Comparison of ENCODE assay signal across 18 cellular contexts in the genomic region with DNA sequence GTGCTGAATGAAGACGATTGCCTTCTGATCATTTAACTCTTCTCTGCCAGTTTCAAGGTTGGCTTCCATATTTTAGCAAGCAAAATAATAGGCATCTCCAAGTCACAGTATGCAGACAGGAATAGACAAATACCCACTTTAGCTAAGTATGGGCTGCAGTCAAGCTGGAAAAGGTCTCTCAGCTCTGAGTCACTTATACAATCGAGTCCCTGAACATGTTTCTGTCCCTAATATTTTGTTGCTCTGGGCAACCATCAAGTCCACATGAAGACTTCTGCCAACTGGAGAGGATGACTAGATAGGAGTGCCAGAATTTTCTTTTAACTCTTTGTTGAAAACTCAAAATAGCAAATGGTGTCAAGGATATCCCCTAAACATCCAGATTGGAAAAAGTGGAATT.
A peak's percentile ranks its signal among the peaks of the same experiment; 100 is the strongest.
DNase-seq lines count a peak whose midpoint lies in the region; ATAC-seq, FAIRE-seq and TF ChIP-seq lines count a peak whose summit lies in the region.
"Had no signal": no experiment of that assay in that cellular context is flagged by ENCODE, and none has a peak within 500 bp of the region (broad histone marks: within the 10 kb centered on the region; RNA-seq: fewer than 3 reads in every experiment).

No MANE protein-coding gene starts in this region.

- H3K4me2 ChIP-seq in keratinocyte (ENCODE audit: control insufficient read depth, extremely low read depth, insufficient read depth, low read depth, low read length): peak overlapping the region; percentile 16

- H3K4me1 ChIP-seq in keratinocyte (ENCODE audit: control insufficient read depth, extremely low read depth, insufficient read depth, low read length): no peaks in the 10 kb centered on the region

- H3K27me3 Mint-ChIP-seq in stimulated activated naive CD8-positive, alpha-beta T cell treated with anti-CD3 and anti-CD28 coated beads, Interleukin-15, amount 100 ng/mL, for 72 hours: no peaks in the 10 kb centered on the region
- H3K27me3 Mint-ChIP-seq in stimulated activated naive B cell treated with anti-CD40 and anti-IgM and Interleukin-4, amounts not matched to agents 10 μg/mL and 1 μg/mL and 100 μg/mL, for 72 hours: no peaks in the 10 kb centered on the region
- H3K27me3 Mint-ChIP-seq: progenitor cell of endocrine pancreas had no signal

- no peak overlapping the region for H3K9ac ChIP-seq in keratinocyte (ENCODE audit: control insufficient read depth, extremely low read depth, insufficient read depth, low read length)

- no peak for TF ChIP-seq CTCF in epithelial cell of esophagus (IDR thresholded peaks at IDR 0.05; ENCODE audit: insufficient read depth, low read depth, low read length, missing control alignments)
- no peak for TF ChIP-seq CTCF in keratinocyte (optimal IDR thresholded peaks at IDR 0.05 in 1 of 3, IDR thresholded peaks at IDR 0.05 in 1 of 3, conservative IDR thresholded peaks at IDR 0.05 in 1 of 3; ENCODE audit: extremely low read depth in 1 of 3, insufficient read depth in 2 of 3, low read length in 3 of 3)

- H3K27ac Mint-ChIP-seq in stimulated activated naive CD8-positive, alpha-beta T cell treated with anti-CD3 and anti-CD28 coated beads, Interleukin-15, amount 100 ng/mL, for 72 hours: no peak overlapping the region
- no peak overlapping the region for H3K27ac Mint-ChIP-seq in stimulated activated naive B cell treated with anti-CD40 and anti-IgM and Interleukin-4, amounts not matched to agents 10 μg/mL and 1 μg/mL and 100 μg/mL, for 72 hours
- H3K27ac Mint-ChIP-seq: natural killer cell, progenitor cell of endocrine pancreas had no signal

- DNase-seq in stimulated activated naive CD8-positive, alpha-beta T cell treated with anti-CD3 and anti-CD28 coated beads, Interleukin-15, Interleukin-2, amounts not matched to agents 100 U/mL and 50 U/mL, for 24 hours: no peak
- DNase-seq in stimulated activated naive CD8-positive, alpha-beta T cell treated with anti-CD3 and anti-CD28 coated beads, Interleukin-15, amount 100 ng/mL, for 72 hours: no peak
- DNase-seq in epithelial cell of esophagus (ENCODE audit: low read depth) (peak; percentile 50), keratinocyte (ENCODE audit: low read depth, low spot score) (no peak), Kasumi-1 (lab: John Stamatoyannopoulos, UW) (no peak), mucosa of gallbladder (ENCODE audit: low spot score) (no peak), nucleus accumbens (lab: John Stamatoyannopoulos, UW) (no peak)
- DNase-seq in stimulated activated naive B cell treated with anti-CD40 and anti-IgM and Interleukin-4, amounts not matched to agents 10 μg/mL and 1 μg/mL and 100 μg/mL, for 72 hours: no peak
- DNase-seq: activated gamma-delta T cell, dorsolateral prefrontal cortex, hypothalamus, natural killer cell, stomach had no signal

- no peak overlapping the region for H3K4me3 Mint-ChIP-seq in stimulated activated naive CD8-positive, alpha-beta T cell treated with anti-CD3 and anti-CD28 coated beads, Interleukin-15, amount 100 ng/mL, for 72 hours
- no peak overlapping the region for H3K4me3 Mint-ChIP-seq in stimulated activated naive B cell treated with anti-CD40 and anti-IgM and Interleukin-4, amounts not matched to agents 10 μg/mL and 1 μg/mL and 100 μg/mL, for 72 hours
- H3K4me3 Mint-ChIP-seq: natural killer cell had no signal

- H2AFZ ChIP-seq in keratinocyte (ENCODE audit: control insufficient read depth, low read length): no peak overlapping the region

- H3K79me2 ChIP-seq in keratinocyte (ENCODE audit: control insufficient read depth, insufficient read depth, low read length): no peaks in the 10 kb centered on the region

- H3K4me1 Mint-ChIP-seq in stimulated activated naive CD8-positive, alpha-beta T cell treated with anti-CD3 and anti-CD28 coated beads, Interleukin-15, amount 100 ng/mL, for 72 hours: peaks cover 16% of the 10 kb centered on the region
- no peaks in the 10 kb centered on the region for H3K4me1 Mint-ChIP-seq in stimulated activated naive B cell treated with anti-CD40 and anti-IgM and Interleukin-4, amounts not matched to agents 10 μg/mL and 1 μg/mL and 100 μg/mL, for 72 hours
- H3K4me1 Mint-ChIP-seq: natural killer cell had no signal

- H3K4me3 ChIP-seq in epithelial cell of esophagus (ENCODE audit: low read length) (no peak overlapping the region), keratinocyte (ENCODE audit: control insufficient read depth in 2 of 3, extremely low read depth in 1 of 3, insufficient read depth in 2 of 3, low read depth in 1 of 3, low read length in 3 of 3) (no peak overlapping the region)
- H3K4me3 ChIP-seq: ascending aorta, dorsolateral prefrontal cortex, esophagus muscularis mucosa, stomach had no signal

- H3K9me1 ChIP-seq in keratinocyte (ENCODE audit: control insufficient read depth, extremely low read depth, insufficient read depth, low read length): no peaks in the 10 kb centered on the region

- no peaks in the 10 kb centered on the region for H3K9me3 ChIP-seq in keratinocyte (ENCODE audit: control insufficient read depth, low read depth, low read length)
- H3K9me3 ChIP-seq: ascending aorta, esophagus muscularis mucosa, stomach had no signal

- H3K36me3 Mint-ChIP-seq in stimulated activated naive B cell treated with anti-CD40 and anti-IgM and Interleukin-4, amounts not matched to agents 10 μg/mL and 1 μg/mL and 100 μg/mL, for 72 hours: no peaks in the 10 kb centered on the region
- H3K36me3 Mint-ChIP-seq: natural killer cell had no signal

- dilution Hi-C loops in keratinocyte (cut with MboI; ENCODE audit: extremely low pct_ligation_motif_present, low sequenced_read_pairs): no loop called here

- H4K20me1 ChIP-seq in keratinocyte (ENCODE audit: control insufficient read depth, extremely low read depth, insufficient read depth, low read length): no peaks in the 10 kb centered on the region

- no peaks in the 10 kb centered on the region for H3K36me3 ChIP-seq in keratinocyte (ENCODE audit: control insufficient read depth in 2 of 2, extremely low read depth in 1 of 2, insufficient read depth in 2 of 2, low read length in 2 of 2)
- H3K36me3 ChIP-seq: ascending aorta, esophagus muscularis mucosa, stomach had no signal

- FAIRE-seq in keratinocyte (lab: Jason Lieb, UNC): no peak
- FAIRE-seq: RCC 7860 had no signal

- H3K9me3 Mint-ChIP-seq in stimulated activated naive CD8-positive, alpha-beta T cell treated with anti-CD3 and anti-CD28 coated beads, Interleukin-15, amount 100 ng/mL, for 72 hours: no peaks in the 10 kb centered on the region
- H3K9me3 Mint-ChIP-seq in stimulated activated naive B cell treated with anti-CD40 and anti-IgM and Interleukin-4, amounts not matched to agents 10 μg/mL and 1 μg/mL and 100 μg/mL, for 72 hours: no peaks in the 10 kb centered on the region
- H3K9me3 Mint-ChIP-seq: natural killer cell had no signal

- ATAC-seq in stimulated activated naive CD8-positive, alpha-beta T cell treated with anti-CD3 and anti-CD28 coated beads, Interleukin-15, Interleukin-2, amounts not matched to agents 100 U/mL and 50 U/mL, for 24 hours: peak; percentile 80
- no peak for ATAC-seq in stimulated activated naive CD8-positive, alpha-beta T cell treated with anti-CD3 and anti-CD28 coated beads, Interleukin-15, amount 100 ng/mL, for 72 hours
- ATAC-seq in stimulated activated naive B cell treated with anti-CD40 and anti-IgM and Interleukin-4, amounts not matched to agents 10 μg/mL and 1 μg/mL and 100 μg/mL, for 72 hours (replicated peaks): no peak
- ATAC-seq: left lobe of liver, natural killer cell had no signal

- H3K27me3 ChIP-seq in keratinocyte (ENCODE audit: control insufficient read depth, extremely low read depth, insufficient read depth, low read length): no peaks in the 10 kb centered on the region
- H3K27me3 ChIP-seq: ascending aorta, dorsolateral prefrontal cortex, esophagus muscularis mucosa, stomach had no signal

- no peak overlapping the region for H3K27ac ChIP-seq in keratinocyte (ENCODE audit: control insufficient read depth, insufficient read depth, low read length)
- H3K27ac ChIP-seq: dorsolateral prefrontal cortex, stomach had no signal
